In the genomic region with DNA sequence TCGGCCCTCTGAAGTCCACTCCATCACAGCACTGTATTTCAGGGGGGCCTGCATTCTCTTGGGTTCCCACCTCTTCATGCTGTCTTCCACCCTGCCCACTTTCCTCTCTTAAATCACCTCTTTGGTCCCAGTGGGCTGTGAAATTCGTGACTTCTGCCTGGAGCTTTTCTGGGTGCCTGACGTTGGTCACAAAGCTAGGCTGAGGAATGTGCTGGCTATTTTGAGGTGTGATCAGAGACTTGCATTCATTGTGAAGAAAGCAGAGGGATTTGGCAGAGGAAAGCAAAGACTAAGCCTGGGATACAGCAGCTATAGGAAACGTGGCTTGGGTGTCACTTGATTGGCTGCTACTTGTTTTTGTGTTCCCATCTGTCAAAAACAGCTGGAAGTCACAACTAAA, we compare ENCODE assay signal across 32 cellular contexts.
"Had no signal": no experiment of that assay in that cellular context is flagged by ENCODE, and none has a peak within 500 bp of the region (broad histone marks: within the 10 kb centered on the region; RNA-seq: fewer than 3 reads in every experiment).

No MANE protein-coding gene starts in this region.

- H3K36me3 Mint-ChIP-seq: activated CD4-positive, alpha-beta memory T cell treated with anti-CD3 and anti-CD28 coated beads for 36 hours; activated naive CD4-positive, alpha-beta T cell treated with anti-CD3 and anti-CD28 coated beads, Interleukin-2, amount 10 ng/mL, durations not matched to agents 7 days and 5 days; activated naive CD8-positive, alpha-beta T cell treated with anti-CD3 and anti-CD28 coated beads, Interleukin-2, amount 10 ng/mL, durations not matched to agents 7 days and 5 days; stimulated activated effector memory CD8-positive, alpha-beta T cell treated with anti-CD3 and anti-CD28 coated beads, Interleukin-12 subunit alpha, Interleukin-12 subunit beta, amount 100 ng/mL, for 72 hours had no signal

- H3K4me3 Mint-ChIP-seq: activated CD4-positive, alpha-beta memory T cell treated with anti-CD3 and anti-CD28 coated beads for 36 hours; activated naive CD4-positive, alpha-beta T cell treated with anti-CD3 and anti-CD28 coated beads, Interleukin-2, amount 10 ng/mL, durations not matched to agents 7 days and 5 days; activated naive CD8-positive, alpha-beta T cell treated with anti-CD3 and anti-CD28 coated beads, Interleukin-2, amount 10 ng/mL, durations not matched to agents 7 days and 5 days; activated T-helper 1 cell treated with anti-CD3 and anti-CD28 coated beads, Interleukin-12 subunit alpha, Interleukin-12 subunit beta, Interleukin-2, Interleukin-4 antibody, amounts not matched to agents 30 ng/mL and 10 ng/mL and 1 ng/mL, durations not matched to agents 14 hours and 24 hours and 36 hours; effector memory CD8-positive, alpha-beta T cell; nephron progenitor cell; stimulated activated effector memory CD8-positive, alpha-beta T cell treated with anti-CD3 and anti-CD28 coated beads, Interleukin-12 subunit alpha, Interleukin-12 subunit beta, amount 100 ng/mL, for 72 hours; stimulated activated naive CD8-positive, alpha-beta T cell treated with anti-CD3 and anti-CD28 coated beads, Interleukin-15, Interleukin-2, amounts not matched to agents 100 ng/mL and 50 ng/mL, for 24 hours; T-helper 17 cell had no signal

- H3K27me3 ChIP-seq: brain microvascular endothelial cell, gastroesophageal sphincter, heart left ventricle, ovary, thyroid gland, upper lobe of left lung, vagina had no signal

- H3K27ac Mint-ChIP-seq: activated CD4-positive, alpha-beta memory T cell treated with anti-CD3 and anti-CD28 coated beads for 36 hours; activated naive CD4-positive, alpha-beta T cell treated with anti-CD3 and anti-CD28 coated beads, Interleukin-2, amount 10 ng/mL, durations not matched to agents 7 days and 5 days; activated naive CD8-positive, alpha-beta T cell treated with anti-CD3 and anti-CD28 coated beads, Interleukin-2, amount 10 ng/mL, durations not matched to agents 7 days and 5 days; activated T-helper 1 cell treated with anti-CD3 and anti-CD28 coated beads, Interleukin-12 subunit alpha, Interleukin-12 subunit beta, Interleukin-2, Interleukin-4 antibody, amounts not matched to agents 30 ng/mL and 10 ng/mL and 1 ng/mL, durations not matched to agents 14 hours and 24 hours and 36 hours; effector memory CD8-positive, alpha-beta T cell; nephron progenitor cell; progenitor cell of endocrine pancreas; stimulated activated effector memory CD8-positive, alpha-beta T cell treated with anti-CD3 and anti-CD28 coated beads, Interleukin-12 subunit alpha, Interleukin-12 subunit beta, amount 100 ng/mL, for 72 hours; stimulated activated naive CD8-positive, alpha-beta T cell treated with anti-CD3 and anti-CD28 coated beads, Interleukin-15, Interleukin-2, amounts not matched to agents 100 ng/mL and 50 ng/mL, for 24 hours; T-helper 17 cell had no signal

- H3K9me3 Mint-ChIP-seq: activated CD4-positive, alpha-beta memory T cell treated with anti-CD3 and anti-CD28 coated beads for 36 hours; activated naive CD4-positive, alpha-beta T cell treated with anti-CD3 and anti-CD28 coated beads, Interleukin-2, amount 10 ng/mL, durations not matched to agents 7 days and 5 days; activated T-helper 1 cell treated with anti-CD3 and anti-CD28 coated beads, Interleukin-12 subunit alpha, Interleukin-12 subunit beta, Interleukin-2, Interleukin-4 antibody, amounts not matched to agents 30 ng/mL and 10 ng/mL and 1 ng/mL, durations not matched to agents 14 hours and 24 hours and 36 hours; effector memory CD8-positive, alpha-beta T cell; nephron progenitor cell; stimulated activated effector memory CD8-positive, alpha-beta T cell treated with anti-CD3 and anti-CD28 coated beads, Interleukin-12 subunit alpha, Interleukin-12 subunit beta, amount 100 ng/mL, for 72 hours; stimulated activated naive CD8-positive, alpha-beta T cell treated with anti-CD3 and anti-CD28 coated beads, Interleukin-15, Interleukin-2, amounts not matched to agents 100 ng/mL and 50 ng/mL, for 24 hours had no signal

- H3K4me1 ChIP-seq: heart left ventricle, lower lobe of right lung, thyroid gland, upper lobe of left lung, vagina had no signal

- H3K9me3 ChIP-seq: gastroesophageal sphincter, heart left ventricle, lower lobe of right lung, ovary, thyroid gland, upper lobe of left lung, vagina had no signal

- H3K27ac ChIP-seq: brain microvascular endothelial cell, gastroesophageal sphincter, heart left ventricle, lower lobe of right lung, ovary, thyroid gland, upper lobe of left lung, vagina, WERI-Rb-1 had no signal

- H3K36me3 ChIP-seq: brain microvascular endothelial cell, gastroesophageal sphincter, heart left ventricle, lower lobe of right lung, ovary, thyroid gland, upper lobe of left lung, vagina, WERI-Rb-1 had no signal

- H3K27me3 Mint-ChIP-seq: activated CD4-positive, alpha-beta memory T cell treated with anti-CD3 and anti-CD28 coated beads for 36 hours; activated naive CD4-positive, alpha-beta T cell treated with anti-CD3 and anti-CD28 coated beads, Interleukin-2, amount 10 ng/mL, durations not matched to agents 7 days and 5 days; activated naive CD8-positive, alpha-beta T cell treated with anti-CD3 and anti-CD28 coated beads, Interleukin-2, amount 10 ng/mL, durations not matched to agents 7 days and 5 days; progenitor cell of endocrine pancreas; stimulated activated naive CD8-positive, alpha-beta T cell treated with anti-CD3 and anti-CD28 coated beads, Interleukin-15, Interleukin-2, amounts not matched to agents 100 ng/mL and 50 ng/mL, for 24 hours had no signal

- DNase-seq: activated CD4-positive, alpha-beta memory T cell treated with anti-CD3 and anti-CD28 coated beads for 36 hours; activated CD4-positive, alpha-beta T cell treated with anti-CD3 and anti-CD28 coated beads for 48 hours; activated CD8-positive, alpha-beta memory T cell treated with anti-CD3 and anti-CD28 coated beads, Interleukin-2, amount 50 U/mL, for 4 hours; activated effector memory CD4-positive, alpha-beta T cell treated with anti-CD3 and anti-CD28 coated beads, Interleukin-2, amount 50 U/mL, for 16 hours; activated naive CD4-positive, alpha-beta T cell treated with anti-CD3 and anti-CD28 coated beads, Interleukin-2, amount 10 ng/mL, durations not matched to agents 7 days and 5 days; activated naive CD8-positive, alpha-beta T cell treated with anti-CD3 and anti-CD28 coated beads, Interleukin-2, amount 10 ng/mL, durations not matched to agents 7 days and 5 days; activated T-cell treated with anti-CD3 and anti-CD28 coated beads, Interleukin-2, amount 50 U/mL, for 1 hour; amniotic stem cell; brain microvascular endothelial cell; cortex of kidney; effector memory CD8-positive, alpha-beta T cell; heart left ventricle; kidney glomerular epithelial cell; lower lobe of right lung; nephron progenitor cell; ovary; small intestine; stimulated activated CD4-positive, alpha-beta T cell treated with anti-CD3 and anti-CD28 coated beads, Interleukin-4, amount 100 ng/mL, for 24 hours; T-helper 17 cell; T1000; thyroid gland; upper lobe of left lung; WERI-Rb-1 had no signal

- H3K4me3 ChIP-seq: gastroesophageal sphincter, heart left ventricle, lower lobe of right lung, ovary, thyroid gland, upper lobe of left lung, vagina had no signal

- ATAC-seq: activated CD4-positive, CD25-positive, alpha-beta regulatory T cell treated with anti-CD3 and anti-CD28 coated beads, Interleukin-2, amount 50 U/mL, for 24 hours; effector memory CD8-positive, alpha-beta T cell; gastroesophageal sphincter; heart left ventricle; left lobe of liver; sciatic nerve; stimulated activated effector memory CD8-positive, alpha-beta T cell treated with anti-CD3 and anti-CD28 coated beads, Interleukin-12 subunit alpha, Interleukin-12 subunit beta, amount 100 ng/mL, for 72 hours had no signal
